Comparison of ENCODE assay signal across 8 cellular contexts in the genomic region with DNA sequence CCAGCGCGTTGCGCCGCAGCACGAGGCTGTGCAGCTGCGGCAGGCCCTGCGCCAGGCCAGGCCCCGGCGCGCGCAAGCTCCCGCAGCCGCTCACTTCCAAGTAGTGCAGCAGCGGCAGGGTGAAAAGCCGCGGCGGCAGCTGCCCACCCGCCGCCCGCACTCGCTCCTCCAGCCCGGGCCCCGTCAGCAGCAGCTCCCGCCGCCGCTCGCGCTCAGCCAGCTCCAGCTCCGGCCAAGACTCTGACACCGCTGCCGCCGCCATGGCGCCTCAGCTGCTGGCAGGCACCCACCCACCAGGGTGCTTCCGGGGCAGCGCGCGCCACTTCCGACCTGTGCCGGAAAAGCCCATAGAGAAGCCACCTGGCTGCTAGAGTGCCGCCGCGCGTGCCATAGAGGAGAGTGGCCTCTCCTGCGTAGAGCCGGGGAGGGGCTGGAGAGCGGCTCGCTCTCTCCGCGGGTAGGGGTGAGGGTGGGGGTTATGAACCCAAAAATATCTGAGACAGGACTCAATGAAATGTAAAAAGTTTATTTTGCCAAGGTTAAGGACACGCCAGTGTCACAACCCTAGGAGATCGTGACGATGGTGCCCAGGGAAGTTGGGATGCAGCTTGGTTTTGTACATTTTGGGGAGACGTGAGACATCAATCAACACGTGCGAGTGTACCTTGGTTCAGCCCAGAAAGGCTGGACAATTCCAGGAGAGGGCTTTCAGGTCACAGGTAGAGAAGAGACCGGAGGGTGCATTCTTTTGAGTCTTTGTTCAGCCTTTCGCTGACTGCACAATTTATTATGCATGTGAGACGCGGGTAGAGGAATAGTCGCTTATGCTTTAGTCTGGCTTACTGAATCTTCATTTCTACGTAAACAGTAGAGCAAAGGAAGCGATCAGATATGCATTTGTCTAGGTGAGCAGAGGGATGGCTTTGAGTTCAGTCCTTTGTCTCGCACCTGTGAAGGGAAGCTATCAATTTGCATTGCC. TPM values are rescaled to one million over a fixed set of nuclear protein-coding genes. Genes with fewer than 3 reads are reported as not detected.
DNase-seq lines count a peak whose midpoint lies in the region; ATAC-seq and TF ChIP-seq lines count a peak whose summit lies in the region.

TSS of gene LRRC47 (minus strand) at position 284 of the 979 bp plus-strand sequence. CDS start at position 262, 22 bp downstream.

- peak within 1 kb of the TSS; percentile 96 for H3K4me3 Mint-ChIP-seq in activated naive CD8-positive, alpha-beta T cell treated with anti-CD3 and anti-CD28 coated beads, Interleukin-2, amount 50 U/mL, for 24 hours

- peaks cover 12% of the 10 kb centered on the region for H3K36me3 Mint-ChIP-seq in activated naive CD8-positive, alpha-beta T cell treated with anti-CD3 and anti-CD28 coated beads, Interleukin-2, amount 50 U/mL, for 24 hours (ENCODE audit: low read depth)

- H3K27me3 Mint-ChIP-seq in activated naive CD8-positive, alpha-beta T cell treated with anti-CD3 and anti-CD28 coated beads, Interleukin-2, amount 50 U/mL, for 24 hours = peaks cover 9% of the 10 kb centered on the region

- H3K9me3 Mint-ChIP-seq in activated naive CD8-positive, alpha-beta T cell treated with anti-CD3 and anti-CD28 coated beads, Interleukin-2, amount 50 U/mL, for 24 hours = no peaks in the 10 kb centered on the region

- peak within 1 kb of the TSS; percentile 65 for H3K4me2 ChIP-seq in parathyroid adenoma (ENCODE audit: low read length)

- intact Hi-C loops in Right ventricle myocardium superior (cut with DNase I) = no loop called here
- intact Hi-C loops in tibial artery (cut with DNase I; ENCODE audit: low total_unique reads) = no loop called here

- H3K9me3 ChIP-seq in parathyroid adenoma (ENCODE audit: control insufficient read depth, low read length) (no peaks in the 10 kb centered on the region), tibial artery (no peaks in the 10 kb centered on the region)

- H3K4me3 ChIP-seq in parathyroid adenoma (ENCODE audit: low read depth, low read length) = peak within 1 kb of the TSS; percentile 63
- peak within 1 kb of the TSS; percentile 80 to 97 for H3K4me3 ChIP-seq in tibial artery

- H3K27me3 ChIP-seq in parathyroid adenoma (ENCODE audit: control insufficient read depth, insufficient read depth, low read length) = no peaks in the 10 kb centered on the region
- H3K27me3 ChIP-seq in tibial artery = peaks cover 0 to 8% of the 10 kb centered on the region in 2 donors

- H3K36me3 ChIP-seq in parathyroid adenoma (ENCODE audit: control insufficient read depth, insufficient read depth, low read length) = no peaks in the 10 kb centered on the region
- peaks cover 0 to 11% (median 0%) of the 10 kb centered on the region in 3 donors for H3K36me3 ChIP-seq in tibial artery

- peak; percentile 91 for TF ChIP-seq POLR2A in GM10847 (IDR thresholded peaks at IDR 0.05; ENCODE audit: extremely low read depth, insufficient read length)

- TF ChIP-seq CTCF in parathyroid adenoma (IDR thresholded peaks at IDR 0.05) (no peak), tibial artery (IDR thresholded peaks at IDR 0.05) (peak in 1 of 2 experiments; percentile 6)

- H3K4me1 Mint-ChIP-seq in activated naive CD8-positive, alpha-beta T cell treated with anti-CD3 and anti-CD28 coated beads, Interleukin-2, amount 50 U/mL, for 24 hours = peaks cover 46% of the 10 kb centered on the region

- peaks cover 3% of the 10 kb centered on the region for H3K4me1 ChIP-seq in parathyroid adenoma
- H3K4me1 ChIP-seq in tibial artery = peaks cover 0 to 47% (median 33%) of the 10 kb centered on the region in 4 donors

- H3K79me2 ChIP-seq in parathyroid adenoma = peaks cover 22% of the 10 kb centered on the region

- peak within 1 kb of the TSS; percentile 37 for H3K9ac ChIP-seq in parathyroid adenoma

- DNase-seq in NCI-H1105 (lab: John Stamatoyannopoulos, UW) = peak; percentile 91
- DNase-seq in T follicular helper cell (ENCODE audit: low read depth) = peak; percentile 92
- peak; percentile 94 for DNase-seq in activated naive CD8-positive, alpha-beta T cell treated with anti-CD3 and anti-CD28 coated beads, Interleukin-2, amount 50 U/mL, for 24 hours
- peak; percentile 98 for DNase-seq in Right ventricle myocardium superior
- peak; percentile 93 to 96 for DNase-seq in tibial artery

- ATAC-seq in HG02610 (IDR thresholded peaks at IDR 0.05; ENCODE audit: unreplicated experiment) (peak; percentile 86), Right ventricle myocardium superior (ENCODE audit: poor library complexity) (peak; percentile 100)
- peak; percentile 100 for ATAC-seq in activated naive CD8-positive, alpha-beta T cell treated with anti-CD3 and anti-CD28 coated beads, Interleukin-2, amount 50 U/mL, for 24 hours

- H3K27ac ChIP-seq in parathyroid adenoma = peak within 1 kb of the TSS; percentile 21
- peak within 1 kb of the TSS; percentile 69 to 74 for H3K27ac ChIP-seq in tibial artery

- peak within 1 kb of the TSS; percentile 84 for H2AFZ ChIP-seq in parathyroid adenoma

- peak within 1 kb of the TSS; percentile 92 for H3K27ac Mint-ChIP-seq in activated naive CD8-positive, alpha-beta T cell treated with anti-CD3 and anti-CD28 coated beads, Interleukin-2, amount 50 U/mL, for 24 hours

RNA-seq across cellular contexts. Expression of gene LRRC47, which starts in this region (rescaled TPM):
- total RNA-seq in Right ventricle myocardium superior = 54.7 TPM

Comparison
In these comparisons a context has a peak if more than half of its experiments do, and no peak if none do; other contexts are left out.
1. Peak in every context shown above with its lines: DNase-seq, ATAC-seq, H3K4me3 ChIP-seq and H3K27ac ChIP-seq.